ENCODE assay signal across 18 cellular contexts in the genomic region with DNA sequence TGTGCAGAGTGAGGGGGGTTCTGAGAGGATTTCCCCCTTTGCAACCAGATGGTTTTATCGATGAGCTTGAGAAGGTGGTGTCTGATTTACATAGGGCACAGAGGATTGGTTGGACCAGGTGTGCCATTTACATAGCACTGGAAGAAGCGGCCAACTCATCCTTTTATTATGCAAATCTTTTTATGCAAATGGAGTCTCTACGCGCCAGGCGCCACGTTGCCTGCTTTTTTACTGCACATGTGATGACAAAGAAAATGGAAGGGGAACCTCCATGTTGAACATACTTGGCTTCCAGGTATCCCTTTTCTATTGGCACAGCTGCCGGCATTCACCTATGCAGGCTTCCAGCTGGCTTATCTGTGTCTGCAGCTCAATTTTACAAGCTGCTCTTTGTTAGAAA. TPM values are rescaled to one million over a fixed set of nuclear protein-coding genes. Genes with fewer than 3 reads are reported as not detected.
"Had no signal": no experiment of that assay in that cellular context is flagged by ENCODE, and none has a peak within 500 bp of the region (broad histone marks: within the 10 kb centered on the region; RNA-seq: fewer than 3 reads in every experiment).

No MANE protein-coding gene starts in this region.

- H3K27ac Mint-ChIP-seq: activated naive CD4-positive, alpha-beta T cell treated with anti-CD3 and anti-CD28 coated beads for 36 hours; immature natural killer cell had no signal

- H3K4me1 Mint-ChIP-seq: central memory CD8-positive, alpha-beta T cell; immature natural killer cell had no signal

- H3K4me3 ChIP-seq: colonic mucosa, left ventricle myocardium inferior, psoas muscle, tibial artery had no signal

- H3K4me1 ChIP-seq: colonic mucosa, psoas muscle had no signal

- H3K27me3 Mint-ChIP-seq: central memory CD8-positive, alpha-beta T cell had no signal

- H3K4me3 Mint-ChIP-seq: activated naive CD4-positive, alpha-beta T cell treated with anti-CD3 and anti-CD28 coated beads for 36 hours; activated T-cell treated with anti-CD3 and anti-CD28 coated beads, Interleukin-2, amount 50 U/mL, for 4 hours; central memory CD8-positive, alpha-beta T cell; immature natural killer cell had no signal

- H3K9me3 ChIP-seq: colonic mucosa had no signal

- ATAC-seq: activated T-cell treated with anti-CD3 and anti-CD28 coated beads, Interleukin-2, amount 50 U/mL, for 4 hours; psoas muscle; right cardiac atrium; stimulated activated naive CD8-positive, alpha-beta T cell treated with anti-CD3 and anti-CD28 coated beads, Interleukin-15, Interleukin-2, amounts not matched to agents 100 U/mL and 50 U/mL, for 24 hours had no signal

- H3K27me3 ChIP-seq: colonic mucosa, tibial artery had no signal

- H3K36me3 ChIP-seq: colonic mucosa, left ventricle myocardium inferior had no signal

- DNase-seq: activated CD4-positive, alpha-beta T cell treated with anti-CD3 and anti-CD28 coated beads, Interleukin-2, amount 50 U/mL, for 1 hour; activated CD4-positive, CD25-positive, alpha-beta regulatory T cell treated with anti-CD3 and anti-CD28 coated beads, Interleukin-2, amount 50 U/mL, for 72 hours; activated CD8-positive, alpha-beta memory T cell treated with anti-CD3 and anti-CD28 coated beads, Interleukin-2, amount 50 U/mL, for 4 hours; activated naive CD4-positive, alpha-beta T cell treated with anti-CD3 and anti-CD28 coated beads for 36 hours; activated T-cell treated with anti-CD3 and anti-CD28 coated beads, Interleukin-2, amount 50 U/mL, for 4 hours; aorta; colonic mucosa; immature natural killer cell; kidney glomerular epithelial cell; left ventricle myocardium inferior; mammary epithelial cell; psoas muscle; right cardiac atrium; stimulated activated naive CD8-positive, alpha-beta T cell treated with anti-CD3 and anti-CD28 coated beads, Interleukin-15, Interleukin-2, amounts not matched to agents 100 U/mL and 50 U/mL, for 24 hours; substantia nigra; tibial artery had no signal

RNA-seq across cellular contexts. Expression of a gene that starts 42.3 kb away (rescaled TPM):
- total RNA-seq: myocyte had no signal
